In genomic region chr3:126287536-126288181, GRCh38 we compare ENCODE assay signal across 8 cellular contexts.
DNase-seq lines count a peak whose midpoint lies in the region; ATAC-seq and TF ChIP-seq lines count a peak whose summit lies in the region.

No MANE protein-coding gene starts in this region.

- H3K27ac ChIP-seq in subcutaneous abdominal adipose tissue (ENCODE audit: low read depth, low read length) (peak overlapping the region; percentile 67), WERI-Rb-1 (no peak overlapping the region)

- TF ChIP-seq CTCF in WERI-Rb-1 (IDR thresholded peaks at IDR 0.05; ENCODE audit: low read depth, low read length): no peak

- no peaks in the 10 kb centered on the region for H3K36me3 Mint-ChIP-seq in activated naive CD4-positive, alpha-beta T cell treated with anti-CD3 and anti-CD28 coated beads for 36 hours (ENCODE audit: low read depth)

- H3K36me3 ChIP-seq in subcutaneous abdominal adipose tissue (ENCODE audit: control insufficient read depth in 5 of 5, insufficient read depth in 5 of 5, low read length in 5 of 5) (no peaks in the 10 kb centered on the region), WERI-Rb-1 (no peaks in the 10 kb centered on the region)

- H3K4me3 Mint-ChIP-seq in activated naive CD4-positive, alpha-beta T cell treated with anti-CD3 and anti-CD28 coated beads for 36 hours: no peak overlapping the region

- H3K9ac ChIP-seq in subcutaneous abdominal adipose tissue (ENCODE audit: low read length in 5 of 5): peak overlapping the region in 4 of 5 donors; percentile 34 to 74 (median 58)

- peak; percentile 84 for DNase-seq in AG20443 (ENCODE audit: low spot score)
- DNase-seq in NCI-H2029 treated with DMSO at 0.1 percent for 48 hours (lab: John Stamatoyannopoulos, UW): peak; percentile 14
- DNase-seq in dermis blood vessel endothelial cell: peak; percentile 66
- peak; percentile 71 for DNase-seq in left lobe of liver (ENCODE audit: low spot score)
- no peak for DNase-seq in activated T-cell treated with anti-CD3 and anti-CD28 coated beads, Interleukin-2, amount 50 U/mL, for 48 hours
- no peak for DNase-seq in activated naive CD4-positive, alpha-beta T cell treated with anti-CD3 and anti-CD28 coated beads for 36 hours
- DNase-seq in WERI-Rb-1: no peak

- H3K27ac Mint-ChIP-seq in activated naive CD4-positive, alpha-beta T cell treated with anti-CD3 and anti-CD28 coated beads for 36 hours: no peak overlapping the region

- H3K4me3 ChIP-seq in subcutaneous abdominal adipose tissue (ENCODE audit: low read depth in 1 of 5, low read length in 5 of 5) (peak overlapping the region; percentile 29 to 73 (median 63)), WERI-Rb-1 (ENCODE audit: low read depth, low read length) (no peak overlapping the region)

- intact Hi-C loops in activated naive CD4-positive, alpha-beta T cell treated with anti-CD3 and anti-CD28 coated beads for 36 hours (cut with micrococcal nuclease): no loop called here

- H3K27me3 ChIP-seq in subcutaneous abdominal adipose tissue (ENCODE audit: control insufficient read depth in 5 of 5, insufficient read depth in 4 of 5, low read length in 5 of 5) (peaks cover 0 to 6% (median 0%) of the 10 kb centered on the region in 5 donors), WERI-Rb-1 (ENCODE audit: insufficient read depth, low read depth, severe bottlenecking) (no peaks in the 10 kb centered on the region)

- peaks cover 46% of the 10 kb centered on the region for H3K27me3 Mint-ChIP-seq in activated naive CD4-positive, alpha-beta T cell treated with anti-CD3 and anti-CD28 coated beads for 36 hours (ENCODE audit: low read depth)

- peak; percentile 93 for ATAC-seq in left lobe of liver

- H3K9me3 Mint-ChIP-seq in activated naive CD4-positive, alpha-beta T cell treated with anti-CD3 and anti-CD28 coated beads for 36 hours: no peaks in the 10 kb centered on the region

- no peaks in the 10 kb centered on the region for H3K9me3 ChIP-seq in subcutaneous abdominal adipose tissue (ENCODE audit: control insufficient read depth in 5 of 5, low read length in 5 of 5)
- no peaks in the 10 kb centered on the region for H3K9me3 ChIP-seq in WERI-Rb-1 (ENCODE audit: severe bottlenecking)

- peaks cover 4% of the 10 kb centered on the region for H3K4me1 Mint-ChIP-seq in activated naive CD4-positive, alpha-beta T cell treated with anti-CD3 and anti-CD28 coated beads for 36 hours (ENCODE audit: low read depth)

- CTCF ChIA-PET in activated naive CD4-positive, alpha-beta T cell treated with anti-CD3 and anti-CD28 coated beads for 36 hours (lab: Charles Lee): no interaction called here

- H3K4me1 ChIP-seq in subcutaneous abdominal adipose tissue (ENCODE audit: control insufficient read depth in 5 of 5, insufficient read depth in 5 of 5, low read length in 5 of 5): peaks cover 2 to 31% (median 20%) of the 10 kb centered on the region in 5 donors

Comparison
In these comparisons a context has a peak if more than half of its experiments do, and no peak if none do; other contexts are left out.
1. DNase-seq: peak in AG20443 (single experiment), NCI-H2029 treated with DMSO at 0.1 percent for 48 hours (single experiment), dermis blood vessel endothelial cell (single experiment) and left lobe of liver (single experiment); none in activated T-cell treated with anti-CD3 and anti-CD28 coated beads, Interleukin-2, amount 50 U/mL, for 48 hours (0 of 2), activated naive CD4-positive, alpha-beta T cell treated with anti-CD3 and anti-CD28 coated beads for 36 hours (single experiment) and WERI-Rb-1 (single experiment).